ENCODE assay signal across 27 cellular contexts in genomic region chr1:36421649-36422048, GRCh38. TPM values are rescaled to one million over a fixed set of nuclear protein-coding genes. Genes with fewer than 3 reads are reported as not detected.
DNase-seq lines count a peak whose midpoint lies in the region; ATAC-seq and TF ChIP-seq lines count a peak whose summit lies in the region.
"Had no signal": no experiment of that assay in that cellular context is flagged by ENCODE, and none has a peak within 500 bp of the region (broad histone marks: within the 10 kb centered on the region; RNA-seq: fewer than 3 reads in every experiment).

No MANE protein-coding gene starts in this region.

- no peaks in the 10 kb centered on the region for H3K27me3 Mint-ChIP-seq in activated CD4-positive, alpha-beta memory T cell treated with anti-CD3 and anti-CD28 coated beads for 36 hours
- no peaks in the 10 kb centered on the region for H3K27me3 Mint-ChIP-seq in activated CD4-positive, alpha-beta memory T cell treated with anti-CD3 and anti-CD28 coated beads, Interleukin-2, amount 10 ng/mL, durations not matched to agents 7 days and 5 days
- H3K27me3 Mint-ChIP-seq in stimulated activated naive CD8-positive, alpha-beta T cell treated with anti-CD3 and anti-CD28 coated beads, Interleukin-15, amount 100 ng/mL, for 72 hours, result no peaks in the 10 kb centered on the region
- H3K27me3 Mint-ChIP-seq in brain, result no peaks in the 10 kb centered on the region

- POLR2A ChIA-PET in activated CD4-positive, alpha-beta memory T cell treated with anti-CD3 and anti-CD28 coated beads for 36 hours (lab: Charles Lee), result no interaction called here
- POLR2A ChIA-PET in activated CD4-positive, alpha-beta memory T cell treated with anti-CD3 and anti-CD28 coated beads, Interleukin-2, amount 10 ng/mL, durations not matched to agents 7 days and 5 days (lab: Charles Lee), result interaction anchor here (0.7 to 1.3 kb wide), 3 partner anchors 55 to 272 kb away, joined by 3 to 4 read pairs (median 3); partner anchors contain the start of gene TRAPPC3

- no peak for DNase-seq in activated CD4-positive, alpha-beta memory T cell treated with anti-CD3 and anti-CD28 coated beads for 36 hours
- no peak for DNase-seq in activated CD4-positive, alpha-beta memory T cell treated with anti-CD3 and anti-CD28 coated beads, Interleukin-2, amount 10 ng/mL, durations not matched to agents 7 days and 5 days
- DNase-seq in stimulated activated naive CD8-positive, alpha-beta T cell treated with anti-CD3 and anti-CD28 coated beads, Interleukin-15, amount 100 ng/mL, for 72 hours, result no peak
- DNase-seq in stimulated activated naive CD8-positive, alpha-beta T cell treated with anti-CD3 and anti-CD28 coated beads, Interleukin-15, Interleukin-2, amounts not matched to agents 100 U/mL and 50 U/mL, for 24 hours, result no peak
- DNase-seq in AG08395 (ENCODE audit: low spot score), result no peak
- DNase-seq: 8988T; activated CD4-positive, alpha-beta T cell treated with anti-CD3 and anti-CD28 coated beads, Interleukin-2, amount 50 U/mL, for 4 hours; activated CD8-positive, alpha-beta memory T cell treated with anti-CD3 and anti-CD28 coated beads, Interleukin-2, amount 50 U/mL, for 48 hours; activated effector memory CD4-positive, alpha-beta T cell treated with Interleukin-2 at 50 U/mL for 16 hours; foreskin melanocyte; heart right ventricle; KG1; left ventricle myocardium inferior; MM.1S; NCI-H1930; NCI-H524; occipital lobe; OCI-M1; psoas muscle; sigmoid colon; stimulated activated CD4-positive, alpha-beta T cell treated with anti-CD3 and anti-CD28 coated beads, Interleukin-12 subunit alpha, Interleukin-12 subunit beta, amount 100 ng/mL, for 4 hours; stimulated activated CD4-positive, alpha-beta T cell treated with anti-CD3 and anti-CD28 coated beads, Interleukin-4, amount 100 ng/mL, for 1 hour; upper lobe of right lung had no signal

- H3K36me3 Mint-ChIP-seq in activated CD4-positive, alpha-beta memory T cell treated with anti-CD3 and anti-CD28 coated beads for 36 hours, result no peaks in the 10 kb centered on the region
- no peaks in the 10 kb centered on the region for H3K36me3 Mint-ChIP-seq in activated CD4-positive, alpha-beta memory T cell treated with anti-CD3 and anti-CD28 coated beads, Interleukin-2, amount 10 ng/mL, durations not matched to agents 7 days and 5 days (ENCODE audit: low read depth)
- peaks cover 11% of the 10 kb centered on the region for H3K36me3 Mint-ChIP-seq in brain

- CTCF ChIA-PET in activated CD4-positive, alpha-beta memory T cell treated with anti-CD3 and anti-CD28 coated beads for 36 hours (lab: Charles Lee), result interaction anchor here (0.7 to 4.2 kb wide), 8 partner anchors 9 to 115 kb away, joined by 3 to 43 read pairs (median 4); partner anchors contain the start of genes LSM10 and SH3D21
- CTCF ChIA-PET in activated CD4-positive, alpha-beta memory T cell treated with anti-CD3 and anti-CD28 coated beads, Interleukin-2, amount 10 ng/mL, durations not matched to agents 7 days and 5 days (lab: Charles Lee), result interaction anchor here (1.0 to 4.4 kb wide), 8 partner anchors 9 to 272 kb away, joined by 3 to 32 read pairs (median 5); partner anchors contain the start of genes MRPS15 and TRAPPC3

- no peak for TF ChIP-seq CTCF in brain (conservative IDR thresholded peaks at IDR 0.05)

- no peaks in the 10 kb centered on the region for H3K9me3 Mint-ChIP-seq in activated CD4-positive, alpha-beta memory T cell treated with anti-CD3 and anti-CD28 coated beads for 36 hours
- H3K9me3 Mint-ChIP-seq in activated CD4-positive, alpha-beta memory T cell treated with anti-CD3 and anti-CD28 coated beads, Interleukin-2, amount 10 ng/mL, durations not matched to agents 7 days and 5 days, result no peaks in the 10 kb centered on the region
- H3K9me3 Mint-ChIP-seq in stimulated activated naive CD8-positive, alpha-beta T cell treated with anti-CD3 and anti-CD28 coated beads, Interleukin-15, amount 100 ng/mL, for 72 hours, result no peaks in the 10 kb centered on the region
- no peaks in the 10 kb centered on the region for H3K9me3 Mint-ChIP-seq in brain

- ATAC-seq in stimulated activated naive CD8-positive, alpha-beta T cell treated with anti-CD3 and anti-CD28 coated beads, Interleukin-15, amount 100 ng/mL, for 72 hours, result no peak
- ATAC-seq in stimulated activated naive CD8-positive, alpha-beta T cell treated with anti-CD3 and anti-CD28 coated beads, Interleukin-15, Interleukin-2, amounts not matched to agents 100 U/mL and 50 U/mL, for 24 hours, result no peak
- ATAC-seq in HG03108 (IDR thresholded peaks at IDR 0.05; ENCODE audit: unreplicated experiment), result no peak
- no peak for ATAC-seq in HG03280 (IDR thresholded peaks at IDR 0.05; ENCODE audit: unreplicated experiment)
- ATAC-seq: psoas muscle had no signal

- peaks cover 25% of the 10 kb centered on the region for H3K4me1 Mint-ChIP-seq in activated CD4-positive, alpha-beta memory T cell treated with anti-CD3 and anti-CD28 coated beads for 36 hours (ENCODE audit: low read depth)
- peaks cover 24% of the 10 kb centered on the region for H3K4me1 Mint-ChIP-seq in activated CD4-positive, alpha-beta memory T cell treated with anti-CD3 and anti-CD28 coated beads, Interleukin-2, amount 10 ng/mL, durations not matched to agents 7 days and 5 days
- H3K4me1 Mint-ChIP-seq in stimulated activated naive CD8-positive, alpha-beta T cell treated with anti-CD3 and anti-CD28 coated beads, Interleukin-15, amount 100 ng/mL, for 72 hours, result peaks cover 19% of the 10 kb centered on the region
- peaks cover 10% of the 10 kb centered on the region for H3K4me1 Mint-ChIP-seq in brain

- H3K4me3 Mint-ChIP-seq in activated CD4-positive, alpha-beta memory T cell treated with anti-CD3 and anti-CD28 coated beads for 36 hours, result no peak overlapping the region
- H3K4me3 Mint-ChIP-seq in activated CD4-positive, alpha-beta memory T cell treated with anti-CD3 and anti-CD28 coated beads, Interleukin-2, amount 10 ng/mL, durations not matched to agents 7 days and 5 days, result no peak overlapping the region
- no peak overlapping the region for H3K4me3 Mint-ChIP-seq in stimulated activated naive CD8-positive, alpha-beta T cell treated with anti-CD3 and anti-CD28 coated beads, Interleukin-15, amount 100 ng/mL, for 72 hours
- H3K4me3 Mint-ChIP-seq in brain, result no peak overlapping the region

- H3K27ac Mint-ChIP-seq in activated CD4-positive, alpha-beta memory T cell treated with anti-CD3 and anti-CD28 coated beads for 36 hours, result peak overlapping the region; percentile 90
- no peak overlapping the region for H3K27ac Mint-ChIP-seq in activated CD4-positive, alpha-beta memory T cell treated with anti-CD3 and anti-CD28 coated beads, Interleukin-2, amount 10 ng/mL, durations not matched to agents 7 days and 5 days
- peak overlapping the region; percentile 43 to 96 for H3K27ac Mint-ChIP-seq in stimulated activated naive CD8-positive, alpha-beta T cell treated with anti-CD3 and anti-CD28 coated beads, Interleukin-15, amount 100 ng/mL, for 72 hours
- H3K27ac Mint-ChIP-seq in brain, result peak overlapping the region in 3 of 5 experiments; percentile 63 to 84 (median 83)

- intact Hi-C loops in activated CD4-positive, alpha-beta memory T cell treated with anti-CD3 and anti-CD28 coated beads for 36 hours (cut with micrococcal nuclease), result loop anchor here (1.0 to 5.0 kb wide), 5 partner anchors 35 to 324 kb away; partner anchors contain the start of genes SH3D21 and TRAPPC3

RNA-seq across cellular contexts. Expression of gene LSM10, which starts 23.9 kb away (rescaled TPM):
- total RNA-seq in activated CD4-positive, alpha-beta memory T cell treated with anti-CD3 and anti-CD28 coated beads for 36 hours, result 10 to 100 TPM; 46.0 to 47.0 TPM
- 10 to 100 TPM; 41.4 TPM for total RNA-seq in activated CD4-positive, alpha-beta memory T cell treated with anti-CD3 and anti-CD28 coated beads, Interleukin-2, amount 10 ng/mL, durations not matched to agents 7 days and 5 days
- 53.0 TPM for polyA plus RNA-seq in brain (ENCODE audit: insufficient read depth, low read depth, low replicate concordance)

RNA-seq across cellular contexts. Expression of gene OSCP1, which starts 28.6 kb away (rescaled TPM):
- 1 to 10 TPM; 1.8 to 2.7 TPM for total RNA-seq in activated CD4-positive, alpha-beta memory T cell treated with anti-CD3 and anti-CD28 coated beads for 36 hours
- total RNA-seq in activated CD4-positive, alpha-beta memory T cell treated with anti-CD3 and anti-CD28 coated beads, Interleukin-2, amount 10 ng/mL, durations not matched to agents 7 days and 5 days, result 1 to 10 TPM; 1.3 to 1.7 TPM
- 18.0 TPM for polyA plus RNA-seq in brain (ENCODE audit: insufficient read depth, low read depth, low replicate concordance)
- total RNA-seq: T-helper 1 cell treated with Interleukin-12 subunit alpha and Interleukin-12 subunit beta and Interleukin-4 antibody, amounts not matched to agents 30 ng/mL and 1 ng/mL, for 36 hours had no signal

RNA-seq across cellular contexts. Expression of gene STK40, which starts 35.9 kb away (rescaled TPM):
- total RNA-seq in activated CD4-positive, alpha-beta memory T cell treated with anti-CD3 and anti-CD28 coated beads for 36 hours, result 10 to 100 TPM; 57.3 to 57.4 TPM
- total RNA-seq in activated CD4-positive, alpha-beta memory T cell treated with anti-CD3 and anti-CD28 coated beads, Interleukin-2, amount 10 ng/mL, durations not matched to agents 7 days and 5 days, result 10 to 100 TPM; 75.2 to 76.8 TPM
- polyA plus RNA-seq in brain (ENCODE audit: insufficient read depth, low read depth, low replicate concordance), result 30.6 TPM

RNA-seq across cellular contexts. Expression of gene MRPS15, which starts 42.5 kb away (rescaled TPM):
- total RNA-seq in activated CD4-positive, alpha-beta memory T cell treated with anti-CD3 and anti-CD28 coated beads for 36 hours, result 100 to 1,000 TPM; 113 to 115 TPM
- total RNA-seq in activated CD4-positive, alpha-beta memory T cell treated with anti-CD3 and anti-CD28 coated beads, Interleukin-2, amount 10 ng/mL, durations not matched to agents 7 days and 5 days, result 10 to 100 TPM; 92.3 to 99.9 TPM
- 104 TPM for polyA plus RNA-seq in brain (ENCODE audit: insufficient read depth, low read depth, low replicate concordance)
